24 cellular contexts compared by ENCODE assay signal in genomic region chr11:101666916-101667315, GRCh38.
DNase-seq lines count a peak whose midpoint lies in the region; ATAC-seq, FAIRE-seq and TF ChIP-seq lines count a peak whose summit lies in the region.
"Had no signal": no experiment of that assay in that cellular context is flagged by ENCODE, and none has a peak within 500 bp of the region (broad histone marks: within the 10 kb centered on the region; RNA-seq: fewer than 3 reads in every experiment).

No MANE protein-coding gene starts in this region.

- no peak for TF ChIP-seq RAD21 in A549 (conservative IDR thresholded peaks at IDR 0.05 in 1 of 2, IDR thresholded peaks at IDR 0.05 in 1 of 2)

- no peak for ATAC-seq in A549
- ATAC-seq in foreskin keratinocyte = peak; percentile 31
- no peak for ATAC-seq in HG02981 (IDR thresholded peaks at IDR 0.05; ENCODE audit: unreplicated experiment)
- ATAC-seq: GM12878 had no signal

- in situ Hi-C loops in brain microvascular endothelial cell (cut with HindIII; ENCODE audit: low pct_ligation_motif_present, low sequenced_read_pairs) = no loop called here

- no peak for DNase-seq in A549 (ENCODE audit: low read depth in 1 of 2, low spot score in 1 of 2)
- peak; percentile 42 for DNase-seq in bronchial epithelial cell (ENCODE audit: low read depth)
- DNase-seq in foreskin keratinocyte = no peak
- DNase-seq in brain microvascular endothelial cell = no peak
- no peak for DNase-seq in SIG-M5 (lab: John Stamatoyannopoulos, UW)
- DNase-seq: ACHN; BE2C; C1 segment of cervical spinal cord; CD4-positive, alpha-beta memory T cell; CD4-positive, CD25-positive, alpha-beta regulatory T cell; CD8-positive, alpha-beta memory T cell; COR-L47; DMS 273 treated with DMSO at 0.1 percent for 48 hours; DMS153; DMS79; DND-41; EL; GDM1 had no signal

- H3K27ac ChIP-seq in A549 (no peak overlapping the region), foreskin keratinocyte (no peak overlapping the region), brain microvascular endothelial cell (no peak overlapping the region)
- H3K27ac ChIP-seq: 22Rv1, BLaER1 had no signal

- H3K4me2 ChIP-seq in A549 = peak overlapping the region; percentile 50
- H3K4me2 ChIP-seq: BLaER1 had no signal

- TF ChIP-seq EP300 in A549 (IDR thresholded peaks at IDR 0.05) = no peak

- H3K4me3 ChIP-seq in A549 = no peak overlapping the region
- H3K4me3 ChIP-seq in bronchial epithelial cell (ENCODE audit: low read depth, low read length) = no peak overlapping the region
- no peak overlapping the region for H3K4me3 ChIP-seq in brain microvascular endothelial cell (ENCODE audit: low read depth, low read length)
- H3K4me3 ChIP-seq: BLaER1, GM12878 had no signal

- TF ChIP-seq POLR2A in A549 (IDR thresholded peaks at IDR 0.05; ENCODE audit: low read length) = no peak

- no peaks in the 10 kb centered on the region for H3K27me3 ChIP-seq in bronchial epithelial cell (ENCODE audit: control insufficient read depth, insufficient read depth, low read length)
- no peaks in the 10 kb centered on the region for H3K27me3 ChIP-seq in foreskin keratinocyte
- no peaks in the 10 kb centered on the region for H3K27me3 ChIP-seq in brain microvascular endothelial cell (replicated peaks)
- H3K27me3 ChIP-seq: BE2C, BLaER1 had no signal

- CTCF ChIA-PET in A549 (lab: Yijun Ruan, JAX) = no interaction called here

- H3K9me3 ChIP-seq in A549 = peaks cover 2% of the 10 kb centered on the region; the same call in 1 of the 3 replicates
- H3K9me3 ChIP-seq: BE2C, BLaER1 had no signal

- POLR2A ChIA-PET in A549 (lab: Yijun Ruan, JAX) = no interaction called here

- TF ChIP-seq CTCF in A549 (IDR thresholded peaks at IDR 0.05) (no peak), bronchial epithelial cell (IDR thresholded peaks at IDR 0.05; ENCODE audit: insufficient read depth, low read length, severe bottlenecking) (no peak), foreskin keratinocyte (conservative IDR thresholded peaks at IDR 0.05) (no peak), brain microvascular endothelial cell (IDR thresholded peaks at IDR 0.05; ENCODE audit: low read depth, low read length, missing control alignments) (no peak)

- FAIRE-seq in A549 (lab: Jason Lieb, UNC) = no peak
- FAIRE-seq in bronchial epithelial cell (lab: Jason Lieb, UNC) = no peak
- FAIRE-seq: GM12878, GM12892, GM18507 had no signal

- H3K36me3 ChIP-seq in bronchial epithelial cell (ENCODE audit: control insufficient read depth, insufficient read depth, low read length) = no peaks in the 10 kb centered on the region
- H3K36me3 ChIP-seq in brain microvascular endothelial cell (replicated peaks) = no peaks in the 10 kb centered on the region
- H3K36me3 ChIP-seq: BE2C, BLaER1 had no signal

- WGBS in A549 (ENCODE audit: missing lambda C conversion rate) = 25% methylated on average over 3 of the region's 3 CpGs

- H3K4me1 ChIP-seq in A549 (peaks cover 9% of the 10 kb centered on the region), foreskin keratinocyte (no peaks in the 10 kb centered on the region)
- H3K4me1 ChIP-seq: BE2C, BLaER1 had no signal

TF ChIP-seq in A549, 52 proteins besides CTCF, POLR2A, EP300 and RAD21:
- TF ChIP-seq ZNF302 (CRISPR knock-in tag; IDR thresholded peaks at IDR 0.05) (no peak), JUNB (IDR thresholded peaks at IDR 0.05) (peak; percentile 40; the same call in 1 of the 2 replicates), NR3C1 (IDR thresholded peaks at IDR 0.05) (no peak), TFCP2L1 (CRISPR knock-in tag; IDR thresholded peaks at IDR 0.05) (no peak), FOSL2 (IDR thresholded peaks at IDR 0.05) (no peak), FOSL2 (CRISPR knock-in tag; IDR thresholded peaks at IDR 0.05) (peak; percentile 54), PHF8 (IDR thresholded peaks at IDR 0.05; ENCODE audit: borderline replicate concordance, low read depth) (no peak), CEBPB (IDR thresholded peaks at IDR 0.05) (no peak), HOXA7 (CRISPR knock-in tag; IDR thresholded peaks at IDR 0.05) (no peak), ATOH8 (CRISPR knock-in tag; IDR thresholded peaks at IDR 0.05; ENCODE audit: low read depth) (no peak), KDM5A (IDR thresholded peaks at IDR 0.05) (no peak), BHLHE40 (IDR thresholded peaks at IDR 0.05; ENCODE audit: low read depth, low read length) (no peak), MAX (IDR thresholded peaks at IDR 0.05) (no peak), CHD4 (IDR thresholded peaks at IDR 0.05; ENCODE audit: borderline replicate concordance) (no peak), NPAS2 (CRISPR knock-in tag; IDR thresholded peaks at IDR 0.05; ENCODE audit: borderline replicate concordance) (no peak), GATA3 (IDR thresholded peaks at IDR 0.05; ENCODE audit: borderline replicate concordance) (no peak), HDAC2 (IDR thresholded peaks at IDR 0.05) (no peak)
